ENCODE assay signal across 8 cellular contexts in genomic region chr6:34027445-34027936, GRCh38.
DNase-seq lines count a peak whose midpoint lies in the region; ATAC-seq and TF ChIP-seq lines count a peak whose summit lies in the region.

No MANE protein-coding gene starts in this region.

- no peaks in the 10 kb centered on the region for H3K79me2 ChIP-seq in PC-3 (ENCODE audit: low read length)

- H2AFZ ChIP-seq in PC-3 (ENCODE audit: low read length), result no peak overlapping the region

- H3K27ac ChIP-seq in PC-3 (ENCODE audit: low read length), result no peak overlapping the region
- H3K27ac ChIP-seq in gastrocnemius medialis, result no peak overlapping the region

- no peaks in the 10 kb centered on the region for H3K9me2 ChIP-seq in PC-3 (replicated peaks; ENCODE audit: low read length)

- H3K36me3 ChIP-seq in PC-3 (ENCODE audit: low read depth, low read length), result no peaks in the 10 kb centered on the region
- no peaks in the 10 kb centered on the region for H3K36me3 ChIP-seq in gastrocnemius medialis

- H3K27me3 Mint-ChIP-seq in activated T-helper 17 cell treated with anti-CD3 and anti-CD28 coated beads, Interleukin-2, amount 50 U/mL, for 72 hours, result no peaks in the 10 kb centered on the region

- H3K4me3 ChIP-seq in PC-3 (ENCODE audit: low read length) (no peak overlapping the region), gastrocnemius medialis (no peak overlapping the region)

- H3K27me3 ChIP-seq in PC-3 (ENCODE audit: low read length) (0 out of 2 replicates have a peak, but pooled peaks cover 12% of the 10 kb centered on the region), gastrocnemius medialis (no peaks in the 10 kb centered on the region)

- no peak for TF ChIP-seq POLR2A in gastrocnemius medialis (IDR thresholded peaks at IDR 0.05)

- no peak overlapping the region for H3K9ac ChIP-seq in PC-3 (ENCODE audit: low read length)

- H4K20me1 ChIP-seq in PC-3 (ENCODE audit: low read length), result no peaks in the 10 kb centered on the region

- H3F3A ChIP-seq in PC-3 (ENCODE audit: low read length, unreplicated experiment), result no peaks in the 10 kb centered on the region

- no peak overlapping the region for H3K4me3 Mint-ChIP-seq in activated T-helper 17 cell treated with anti-CD3 and anti-CD28 coated beads, Interleukin-2, amount 50 U/mL, for 72 hours

- DNase-seq in NCI-H2196 (lab: John Stamatoyannopoulos, UW; ENCODE audit: unreplicated experiment) (peak; percentile 61), NCI-H2196 treated with DMSO at 0.1 percent for 48 hours (lab: John Stamatoyannopoulos, UW; ENCODE audit: unreplicated experiment) (no peak), PC-3 (peak; percentile 54), glomerular visceral epithelial cell (ENCODE audit: extremely low spot score) (peak; percentile 48), gastrocnemius medialis (no peak), HCEC 1CT (no peak)

- CTCF ChIA-PET in PC-3 (lab: Charles Lee), result interaction anchor here (1.0 to 1.5 kb wide), 3 partner anchors 128 to 316 kb away, joined by 3 to 11 read pairs (median 5); partner anchors contain the start of gene UQCC2

- peak; percentile 87 for TF ChIP-seq CTCF in PC-3 (conservative IDR thresholded peaks at IDR 0.05; ENCODE audit: low read depth, low read length)
- peak; percentile 58 to 83 (median 78) for TF ChIP-seq CTCF in gastrocnemius medialis (IDR thresholded peaks at IDR 0.05 in 4 of 5, conservative IDR thresholded peaks at IDR 0.05 in 1 of 5)

- H3K4me1 Mint-ChIP-seq in activated T-helper 17 cell treated with anti-CD3 and anti-CD28 coated beads, Interleukin-2, amount 50 U/mL, for 72 hours, result no peaks in the 10 kb centered on the region

- no peak overlapping the region for H3K4me2 ChIP-seq in PC-3 (ENCODE audit: low read length)

- BruUV-seq in PC-3 (replicated peaks; lab: Mats Ljungman, UMichigan), result no TSS peak

- no peaks in the 10 kb centered on the region for H3K4me1 ChIP-seq in PC-3 (ENCODE audit: insufficient read depth, low read length)
- H3K4me1 ChIP-seq in gastrocnemius medialis, result no peaks in the 10 kb centered on the region

- H3K36me3 Mint-ChIP-seq in activated T-helper 17 cell treated with anti-CD3 and anti-CD28 coated beads, Interleukin-2, amount 50 U/mL, for 72 hours (ENCODE audit: low read depth), result no peaks in the 10 kb centered on the region

- in situ Hi-C loops in gastrocnemius medialis (cut with MboI; ENCODE audit: low sequenced_read_pairs in 4 of 4), result loop anchor here in 2 of 4 donors (10.0 kb wide), 1 partner anchor 253 kb away; no protein-coding TSS in a partner anchor

- H3K27ac Mint-ChIP-seq in activated T-helper 17 cell treated with anti-CD3 and anti-CD28 coated beads, Interleukin-2, amount 50 U/mL, for 72 hours, result no peak overlapping the region

- intact Hi-C loops in PC-3 (cut with micrococcal nuclease), result loop anchor here (10.0 kb wide), 2 partner anchors 183 to 263 kb away; no protein-coding TSS in a partner anchor
- intact Hi-C loops in gastrocnemius medialis (cut with DNase I; ENCODE audit: low total_unique reads), result loop anchor here (1.0 kb wide), 1 partner anchor 256 kb away; no protein-coding TSS in a partner anchor

- peak; percentile 74 for ATAC-seq in PC-3
- peak; percentile 69 for ATAC-seq in activated T-helper 17 cell treated with anti-CD3 and anti-CD28 coated beads, Interleukin-2, amount 50 U/mL, for 72 hours (replicated peaks)
- ATAC-seq in gastrocnemius medialis, result no peak
- no peak for ATAC-seq in GM21619 (IDR thresholded peaks at IDR 0.05; ENCODE audit: unreplicated experiment)

- no peaks in the 10 kb centered on the region for H3K9me3 Mint-ChIP-seq in activated T-helper 17 cell treated with anti-CD3 and anti-CD28 coated beads, Interleukin-2, amount 50 U/mL, for 72 hours

- POLR2A ChIA-PET in PC-3 (lab: Charles Lee; ENCODE audit: unreplicated experiment), result no interaction called here

- H3K9me3 ChIP-seq in PC-3 (ENCODE audit: low read length), result no peaks in the 10 kb centered on the region
- H3K9me3 ChIP-seq in gastrocnemius medialis, result no peaks in the 10 kb centered on the region

Comparison
In these comparisons a context has a peak if more than half of its experiments do, and no peak if none do; other contexts are left out.
1. DNase-seq: peak in NCI-H2196 (single experiment), PC-3 (single experiment) and glomerular visceral epithelial cell (single experiment); none in NCI-H2196 treated with DMSO at 0.1 percent for 48 hours (single experiment), gastrocnemius medialis (0 of 2) and HCEC 1CT (single experiment).
2. ATAC-seq: peak in PC-3 (single experiment) and activated T-helper 17 cell treated with anti-CD3 and anti-CD28 coated beads, Interleukin-2, amount 50 U/mL, for 72 hours (single experiment); none in gastrocnemius medialis (0 of 2) and GM21619 (single experiment).